In genomic region chr1:161044908-161045748, GRCh38 we compare ENCODE assay signal across 8 cellular contexts. TPM values are rescaled to one million over a fixed set of nuclear protein-coding genes. Genes with fewer than 3 reads are reported as not detected.
DNase-seq lines count a peak whose midpoint lies in the region; ATAC-seq and TF ChIP-seq lines count a peak whose summit lies in the region.

No MANE protein-coding gene starts in this region.

- no peak for TF ChIP-seq CTCF in CD8-positive, alpha-beta T cell (IDR thresholded peaks at IDR 0.05)
- TF ChIP-seq CTCF in mesothelial cell of epicardium (IDR thresholded peaks at IDR 0.05; ENCODE audit: unreplicated experiment), result no peak

- POLR2A ChIA-PET in CD8-positive, alpha-beta T cell (lab: Charles Lee), result interaction anchor here (0.6 to 5.2 kb wide), 27 partner anchors 10 to 277 kb away, joined by 3 to 189 read pairs (median 5); partner anchors contain the start of genes ARHGAP30, DEDD, F11R and KLHDC9

- peaks cover 54% of the 10 kb centered on the region for H3K4me1 Mint-ChIP-seq in CD8-positive, alpha-beta T cell (ENCODE audit: low read depth)
- peaks cover 23% of the 10 kb centered on the region for H3K4me1 Mint-ChIP-seq in mesothelial cell of epicardium
- peaks cover 45% of the 10 kb centered on the region for H3K4me1 Mint-ChIP-seq in stimulated activated naive CD8-positive, alpha-beta T cell treated with anti-CD3 and anti-CD28 coated beads, Interleukin-15, Interleukin-2, amounts not matched to agents 100 ng/mL and 50 ng/mL, for 24 hours (ENCODE audit: low read depth)

- H3K4me1 ChIP-seq in CD8-positive, alpha-beta T cell (ENCODE audit: insufficient read depth, low read length), result peaks cover 24% of the 10 kb centered on the region

- ATAC-seq in CD8-positive, alpha-beta T cell, result peak; percentile 56
- ATAC-seq in GM19351 (IDR thresholded peaks at IDR 0.05; ENCODE audit: unreplicated experiment) (peak; percentile 52), HG03457 (IDR thresholded peaks at IDR 0.05; ENCODE audit: unreplicated experiment) (peak; percentile 29)

- H3K4me3 ChIP-seq in CD8-positive, alpha-beta T cell (ENCODE audit: low read depth, low read length), result peak overlapping the region; percentile 87

- no peaks in the 10 kb centered on the region for H3K9me3 ChIP-seq in CD8-positive, alpha-beta T cell (ENCODE audit: low read length)

- H3K27me3 ChIP-seq in CD8-positive, alpha-beta T cell (ENCODE audit: insufficient read depth, low read length), result no peaks in the 10 kb centered on the region

- intact Hi-C loops in CD8-positive, alpha-beta T cell (cut with DNase I, micrococcal nuclease), result loop anchor here (1.0 to 5.0 kb wide), 9 partner anchors 24 to 783 kb away; partner anchors contain the start of genes DCAF8 (in 2 of the 2), KLHDC9 (in 2 of the 2), ARHGAP30 (in 1 of the 2) and F11R (in 1 of the 2)

- H3K27ac Mint-ChIP-seq in CD8-positive, alpha-beta T cell, result peak overlapping the region; percentile 100
- peak overlapping the region; percentile 100 for H3K27ac Mint-ChIP-seq in mesothelial cell of epicardium
- peak overlapping the region; percentile 96 for H3K27ac Mint-ChIP-seq in stimulated activated naive CD8-positive, alpha-beta T cell treated with anti-CD3 and anti-CD28 coated beads, Interleukin-15, Interleukin-2, amounts not matched to agents 100 ng/mL and 50 ng/mL, for 24 hours

- peaks cover 79% of the 10 kb centered on the region for H3K36me3 Mint-ChIP-seq in CD8-positive, alpha-beta T cell
- peaks cover 43% of the 10 kb centered on the region for H3K36me3 Mint-ChIP-seq in mesothelial cell of epicardium
- H3K36me3 Mint-ChIP-seq in stimulated activated naive CD8-positive, alpha-beta T cell treated with anti-CD3 and anti-CD28 coated beads, Interleukin-15, Interleukin-2, amounts not matched to agents 100 ng/mL and 50 ng/mL, for 24 hours (ENCODE audit: low read depth), result peaks cover 65% of the 10 kb centered on the region

- H3K9me3 Mint-ChIP-seq in CD8-positive, alpha-beta T cell, result no peaks in the 10 kb centered on the region
- H3K9me3 Mint-ChIP-seq in mesothelial cell of epicardium, result peaks cover 24% of the 10 kb centered on the region
- no peaks in the 10 kb centered on the region for H3K9me3 Mint-ChIP-seq in stimulated activated naive CD8-positive, alpha-beta T cell treated with anti-CD3 and anti-CD28 coated beads, Interleukin-15, Interleukin-2, amounts not matched to agents 100 ng/mL and 50 ng/mL, for 24 hours

- DNase-seq in CD8-positive, alpha-beta T cell, result peak; percentile 26 to 76 (median 62)
- DNase-seq in NCI-H774 (lab: John Stamatoyannopoulos, UW) (peak; percentile 40), epidermal melanocyte (ENCODE audit: insufficient read length, low spot score) (peak; percentile 74), mesothelial cell of epicardium (ENCODE audit: low spot score in 2 of 2, unreplicated experiment in 2 of 2) (peak in 1 of 2 experiments; percentile 48)
- DNase-seq in activated CD8-positive, alpha-beta memory T cell treated with anti-CD3 and anti-CD28 coated beads for 24 hours, result peak; percentile 79

- CTCF ChIA-PET in CD8-positive, alpha-beta T cell (lab: Charles Lee), result interaction anchor here (1.0 to 15.0 kb wide), 13 partner anchors 17 to 337 kb away, joined by 3 to 168 read pairs (median 5); partner anchors contain the start of genes ARHGAP30, F11R, KLHDC9 and PPOX

- peaks cover 34% of the 10 kb centered on the region for H3K36me3 ChIP-seq in CD8-positive, alpha-beta T cell (ENCODE audit: insufficient read depth, low read length)

- no peaks in the 10 kb centered on the region for H3K27me3 Mint-ChIP-seq in CD8-positive, alpha-beta T cell (ENCODE audit: low read depth)
- no peaks in the 10 kb centered on the region for H3K27me3 Mint-ChIP-seq in mesothelial cell of epicardium (ENCODE audit: low read depth)
- no peaks in the 10 kb centered on the region for H3K27me3 Mint-ChIP-seq in stimulated activated naive CD8-positive, alpha-beta T cell treated with anti-CD3 and anti-CD28 coated beads, Interleukin-15, Interleukin-2, amounts not matched to agents 100 ng/mL and 50 ng/mL, for 24 hours

- H3K4me3 Mint-ChIP-seq in CD8-positive, alpha-beta T cell, result peak overlapping the region; percentile 98
- H3K4me3 Mint-ChIP-seq in mesothelial cell of epicardium, result peak overlapping the region; percentile 91
- peak overlapping the region; percentile 88 for H3K4me3 Mint-ChIP-seq in stimulated activated naive CD8-positive, alpha-beta T cell treated with anti-CD3 and anti-CD28 coated beads, Interleukin-15, Interleukin-2, amounts not matched to agents 100 ng/mL and 50 ng/mL, for 24 hours

- H3K27ac ChIP-seq in CD8-positive, alpha-beta T cell (ENCODE audit: low read depth, low read length), result peak overlapping the region; percentile 82

RNA-seq across cellular contexts. Expression of gene USF1, which starts 0.6 kb away (rescaled TPM):
- total RNA-seq in CD8-positive, alpha-beta T cell, result 10 to 100 TPM; 95.6 to 98.8 TPM
- total RNA-seq in mesothelial cell of epicardium, result 66.4 to 68.0 TPM (median 66.6 TPM) in 3 replicates

RNA-seq across cellular contexts. Expression of gene TSTD1, which starts 6.4 kb away (rescaled TPM):
- total RNA-seq in CD8-positive, alpha-beta T cell, result 10 to 100 TPM; 44.8 to 46.6 TPM
- 53.2 to 60.3 TPM (median 53.7 TPM) in 3 replicates for total RNA-seq in mesothelial cell of epicardium

RNA-seq across cellular contexts. Expression of gene F11R, which starts 24.2 kb away (rescaled TPM):
- total RNA-seq in CD8-positive, alpha-beta T cell, result 10 to 100 TPM; 16.8 to 20.0 TPM
- total RNA-seq in mesothelial cell of epicardium, result 114 to 132 TPM (median 122 TPM) in 3 replicates

RNA-seq across cellular contexts. Expression of gene ARHGAP30, which starts 24.6 kb away (rescaled TPM):
- 10 to 100 TPM; 59.7 to 63.6 TPM for total RNA-seq in CD8-positive, alpha-beta T cell
- total RNA-seq in mesothelial cell of epicardium, result 1.4 to 1.9 TPM (median 1.6 TPM) in 3 replicates

RNA-seq across cellular contexts. Expression of gene NECTIN4, which starts 44.2 kb away (rescaled TPM):
- total RNA-seq in CD8-positive, alpha-beta T cell, result not detected
- 29.9 to 31.5 TPM (median 30.6 TPM) in 3 replicates for total RNA-seq in mesothelial cell of epicardium
